ENCODE assay signal across 8 cellular contexts in genomic region chr6:83884523-83884922, GRCh38. TPM values are rescaled to one million over a fixed set of nuclear protein-coding genes. Genes with fewer than 3 reads are reported as not detected.
A peak's percentile ranks its signal among the peaks of the same experiment; 100 is the strongest.
DNase-seq lines count a peak whose midpoint lies in the region; ATAC-seq, FAIRE-seq and TF ChIP-seq lines count a peak whose summit lies in the region.

No MANE protein-coding gene starts in this region.

- POLR2A ChIA-PET in Panc1 (lab: Charles Lee) = no interaction called here

- WGBS in right cardiac atrium = 8% methylated on average over 4 of the region's 4 CpGs

- H3K36me3 Mint-ChIP-seq in nephron (ENCODE audit: low read depth) = no peaks in the 10 kb centered on the region

- H3K36me3 ChIP-seq in Panc1 (ENCODE audit: control insufficient read depth, insufficient read depth, low read length) = no peaks in the 10 kb centered on the region

- no TSS peak for BruUV-seq in Panc1 (replicated peaks; lab: Mats Ljungman, UMichigan)

- H3K27me3 Mint-ChIP-seq in nephron (ENCODE audit: low read depth) = no peaks in the 10 kb centered on the region

- CTCF ChIA-PET in Panc1 (lab: Charles Lee) = no interaction called here

- peak; percentile 65; the same call in 1 of the 2 replicates for TF ChIP-seq CTCF in Panc1 (IDR thresholded peaks at IDR 0.05)
- peak; percentile 73 to 84 (median 74) for TF ChIP-seq CTCF in nephron (IDR thresholded peaks at IDR 0.05; ENCODE audit: unreplicated experiment in 3 of 3)

- H3K4me1 Mint-ChIP-seq in nephron = peaks cover 7% of the 10 kb centered on the region

- no peaks in the 10 kb centered on the region for H3K9me3 Mint-ChIP-seq in nephron

- intact Hi-C loops in Right ventricle myocardium superior (cut with DNase I) = loop anchor here (5.0 kb wide), 1 partner anchor 333 kb away; no protein-coding TSS in a partner anchor
- intact Hi-C loops in right cardiac atrium (cut with DNase I) = loop anchor here in 3 of 4 donors (5.0 kb wide), 2 partner anchors 333 to 338 kb away; no protein-coding TSS in a partner anchor
- intact Hi-C loops in Panc1 (cut with micrococcal nuclease; ENCODE audit: unreplicated experiment) = loop anchor here (2.0 to 10.0 kb wide), 2 partner anchors 150 to 336 kb away; partner anchors contain the start of gene MRAP2

- DNase-seq in Right ventricle myocardium superior (no peak), right cardiac atrium (no peak), H4 (ENCODE audit: low spot score) (peak; percentile 18), KG1 (lab: John Stamatoyannopoulos, UW) (peak; percentile 13), Panc1 (ENCODE audit: low read depth, low spot score) (no peak)
- DNase-seq in stimulated activated naive CD4-positive, alpha-beta T cell treated with Interleukin-2 at 50 U/mL for 16 hours (lab: John Stamatoyannopoulos, UW) = no peak

- no peaks in the 10 kb centered on the region for H3K4me1 ChIP-seq in right cardiac atrium (ENCODE audit: control insufficient read depth, insufficient read depth, low read length)
- H3K4me1 ChIP-seq in Panc1 (ENCODE audit: control insufficient read depth, insufficient read depth, low read length) = no peaks in the 10 kb centered on the region; the same call in 1 of the 2 replicates

- H3K9me3 ChIP-seq in right cardiac atrium (ENCODE audit: control insufficient read depth, low read length) (no peaks in the 10 kb centered on the region), Panc1 (ENCODE audit: control insufficient read depth, insufficient read depth, low read depth, low read length) (no peaks in the 10 kb centered on the region)

- ATAC-seq in Right ventricle myocardium superior (ENCODE audit: poor library complexity) (peak; percentile 67), right cardiac atrium (no peak), Panc1 (0 out of 2 replicates have a peak, but pooled peaks have one; percentile 72)

- in situ Hi-C loops in Panc1 (cut with HindIII; ENCODE audit: low pct_unique_long_range_greater_than_20kb, low sequenced_read_pairs) = no loop called here

- H3K27ac ChIP-seq in right cardiac atrium (ENCODE audit: low read length) = no peak overlapping the region
- H3K27ac ChIP-seq in Panc1 (ENCODE audit: low read length) = no peak overlapping the region

- H3K4me3 Mint-ChIP-seq in nephron = no peak overlapping the region

- FAIRE-seq in endometrium (lab: Jason Lieb, UNC) = peak; percentile 93

- H3K27ac Mint-ChIP-seq in nephron = no peak overlapping the region

- H3K4me3 ChIP-seq in right cardiac atrium (ENCODE audit: low read length) (no peak overlapping the region), Panc1 (ENCODE audit: low read depth in 2 of 2, low read length in 2 of 2) (no peak overlapping the region)

- no peaks in the 10 kb centered on the region for H3K27me3 ChIP-seq in right cardiac atrium (ENCODE audit: control insufficient read depth, insufficient read depth)
- no peaks in the 10 kb centered on the region for H3K27me3 ChIP-seq in Panc1 (ENCODE audit: control insufficient read depth, insufficient read depth, low read length)

RNA-seq across cellular contexts. Expression of gene CYB5R4, which starts 25.0 kb away (rescaled TPM):
- total RNA-seq in Right ventricle myocardium superior = 13.2 TPM
- 10 to 100 TPM; 12.0 to 16.1 (median 15.0) TPM for total RNA-seq in right cardiac atrium
- 3.9 TPM for polyA plus RNA-seq in right cardiac atrium
- total RNA-seq in H4 (2014; rRNA removed; shearing (Covaris generic)) = 13.9 and 24.6 TPM in 2 replicates
- 31.7 TPM for total RNA-seq in Panc1 (2021; ENCODE audit: unreplicated experiment)
- 12.4 TPM for polyA plus RNA-seq in Panc1 (2012; ENCODE audit: insufficient read length)

RNA-seq across cellular contexts. Expression of gene RIPPLY2, which starts 31.4 kb away (rescaled TPM):
- total RNA-seq in Right ventricle myocardium superior (not detected), right cardiac atrium (not detected), Panc1 (2021; ENCODE audit: unreplicated experiment) (6.5 TPM)
- 0.45 TPM for polyA plus RNA-seq in right cardiac atrium
- total RNA-seq in H4 (2014; rRNA removed; shearing (Covaris generic)) = not detected in 2 replicates
- polyA plus RNA-seq in Panc1 (2012; ENCODE audit: insufficient read length) = 7.8 TPM

Comparison
In these comparisons a context has a peak if more than half of its experiments do, and no peak if none do; other contexts are left out.
1. ATAC-seq: peak in Right ventricle myocardium superior (single experiment) and Panc1 (single experiment); none in right cardiac atrium (0 of 2).
2. DNase-seq: peak in H4 (single experiment) and KG1 (single experiment); none in Right ventricle myocardium superior (single experiment), right cardiac atrium (0 of 3), Panc1 (single experiment) and stimulated activated naive CD4-positive, alpha-beta T cell treated with Interleukin-2 at 50 U/mL for 16 hours (single experiment).